Comparison of ENCODE assay signal across 20 cellular contexts in genomic region chr7:120862987-120863386, GRCh38. TPM values are rescaled to one million over a fixed set of nuclear protein-coding genes. Genes with fewer than 3 reads are reported as not detected.
DNase-seq lines count a peak whose midpoint lies in the region; ATAC-seq, FAIRE-seq and TF ChIP-seq lines count a peak whose summit lies in the region.
"Had no signal": no experiment of that assay in that cellular context is flagged by ENCODE, and none has a peak within 500 bp of the region (broad histone marks: within the 10 kb centered on the region; RNA-seq: fewer than 3 reads in every experiment).

No MANE protein-coding gene starts in this region.

- H3K79me1 ChIP-seq in neuronal stem cell (ENCODE audit: low read depth, low read length) = no peaks in the 10 kb centered on the region

- H3K9me3 ChIP-seq in neuronal stem cell (replicated peaks in 1 of 2; ENCODE audit: control insufficient read depth in 2 of 2, insufficient read depth in 1 of 2, low read depth in 1 of 2, low read length in 2 of 2) (no peaks in the 10 kb centered on the region), pancreas (no peaks in the 10 kb centered on the region)
- H3K9me3 ChIP-seq: BLaER1 had no signal

- peak overlapping the region; percentile 50 for H3K9ac ChIP-seq in neuronal stem cell (ENCODE audit: low read depth, low read length, poor library complexity)
- H3K9ac ChIP-seq: BLaER1 had no signal

- H3K14ac ChIP-seq in neuronal stem cell (ENCODE audit: low read length) = no peak overlapping the region

- no peak overlapping the region for H4K91ac ChIP-seq in neuronal stem cell (ENCODE audit: low read depth, low read length, poor library complexity)

- TF ChIP-seq CTCF in epithelial cell of esophagus (IDR thresholded peaks at IDR 0.05; ENCODE audit: insufficient read depth, low read depth, low read length, missing control alignments) = no peak
- TF ChIP-seq CTCF in pancreas (IDR thresholded peaks at IDR 0.05) = no peak

- H2AFZ ChIP-seq in neuronal stem cell (ENCODE audit: low read length) = peak overlapping the region; percentile 63
- H2AFZ ChIP-seq: PC-9 had no signal

- no peak overlapping the region for H3K4ac ChIP-seq in neuronal stem cell (ENCODE audit: low read length)

- H3K23ac ChIP-seq in neuronal stem cell (ENCODE audit: low read depth, low read length, poor library complexity) = no peak overlapping the region

- H4K8ac ChIP-seq in neuronal stem cell (ENCODE audit: low read depth, low read length) = no peak overlapping the region

- no peak overlapping the region for H3K18ac ChIP-seq in neuronal stem cell (ENCODE audit: low read length)

- H2BK5ac ChIP-seq in neuronal stem cell (ENCODE audit: low read length) = no peak overlapping the region

- H3K4me1 ChIP-seq in neuronal stem cell (ENCODE audit: control insufficient read depth in 2 of 2, insufficient read depth in 1 of 2, low read depth in 1 of 2, low read length in 2 of 2) (peaks cover 8 to 18% of the 10 kb centered on the region in 2 donors), pancreas (no peaks in the 10 kb centered on the region)

- H3K4me2 ChIP-seq in neuronal stem cell (ENCODE audit: insufficient read depth, low read length, poor library complexity, severe bottlenecking) = no peak overlapping the region
- H3K4me2 ChIP-seq: BLaER1, PC-9 had no signal

- H3K27ac ChIP-seq in neuronal stem cell (replicated peaks; ENCODE audit: low read length) = no peak overlapping the region
- no peak overlapping the region for H3K27ac ChIP-seq in pancreas
- H3K27ac ChIP-seq: BLaER1, PC-9 had no signal

- H3K36me3 ChIP-seq in neuronal stem cell (replicated peaks in 1 of 2; ENCODE audit: control insufficient read depth in 2 of 2, insufficient read depth in 2 of 2, low read length in 2 of 2) = no peaks in the 10 kb centered on the region
- H3K36me3 ChIP-seq in pancreas = no peaks in the 10 kb centered on the region
- H3K36me3 ChIP-seq: BLaER1 had no signal

- H2AK5ac ChIP-seq in neuronal stem cell (ENCODE audit: low read depth, low read length) = no peak overlapping the region

- intact Hi-C loops in pancreas (cut with DNase I) = loop anchor here in 1 of 3 donors (10.0 kb wide), 1 partner anchor 58 kb away; no protein-coding TSS in a partner anchor

- WGBS in neuronal stem cell (ENCODE audit: extremely low coverage in 2 of 2, insufficient read length in 2 of 2, insufficient replicate concordance in 1 of 2), 2 donors = no CpG with 5 or more reads among the region's 2 CpGs
- 63 to 65% methylated on average over 2 of the region's 2 CpGs for WGBS in pancreas, 2 donors

- FAIRE-seq in pancreas (lab: Jason Lieb, UNC) = no peak
- FAIRE-seq: GM12892, HTR-8/SVneo had no signal

- H3K27me3 ChIP-seq in neuronal stem cell (ENCODE audit: control insufficient read depth in 3 of 3, insufficient read depth in 3 of 3, low read depth in 1 of 3, low read length in 3 of 3) (no peaks in the 10 kb centered on the region), pancreas (no peaks in the 10 kb centered on the region)
- H3K27me3 ChIP-seq: BLaER1 had no signal

- H3K4me3 ChIP-seq in epithelial cell of esophagus (ENCODE audit: low read length) (no peak overlapping the region), neuronal stem cell (ENCODE audit: low read length in 2 of 2) (no peak overlapping the region), pancreas (no peak overlapping the region)
- H3K4me3 ChIP-seq: BLaER1, PC-9 had no signal

- no peak overlapping the region for H2BK120ac ChIP-seq in neuronal stem cell (ENCODE audit: low read depth, low read length)

- ATAC-seq in pancreas = no peak
- ATAC-seq in HG03045 (IDR thresholded peaks at IDR 0.05; ENCODE audit: unreplicated experiment) = no peak
- ATAC-seq: CD8-positive, alpha-beta T cell had no signal

- peak; percentile 16 for DNase-seq in DMS53 (lab: John Stamatoyannopoulos, UW)
- DNase-seq in DMS53 treated with DMSO at 0.1 percent for 48 hours (lab: John Stamatoyannopoulos, UW; ENCODE audit: unreplicated experiment) = no peak
- DNase-seq in LHCN-M2 (ENCODE audit: low read depth) = peak; percentile 15
- peak; percentile 25 for DNase-seq in epithelial cell of esophagus (ENCODE audit: low read depth)
- no peak for DNase-seq in neuronal stem cell (ENCODE audit: low spot score)
- DNase-seq in medulla oblongata (ENCODE audit: extremely low spot score) = no peak
- DNase-seq in pancreas = no peak
- DNase-seq: 8988T; CD8-positive, alpha-beta T cell; HFFc6; Kasumi-1; NCI-H1105 treated with DMSO at 0.1 percent for 48 hours; NCI-H1694 treated with DMSO at 0.1 percent for 48 hours; NCI-H774; PC-9 had no signal

- no peak overlapping the region for H2BK15ac ChIP-seq in neuronal stem cell (ENCODE audit: low read length)

- no peak overlapping the region for H2BK12ac ChIP-seq in neuronal stem cell (ENCODE audit: low read length)

RNA-seq across cellular contexts. Expression of gene TSPAN12, which starts 5.0 kb away (rescaled TPM):
- 6.2 and 6.4 TPM in 2 replicates for total RNA-seq in LHCN-M2 (2014; rRNA removed)
- polyA plus RNA-seq in LHCN-M2 (2012) = 2.5 TPM
- polyA plus RNA-seq in neuronal stem cell (2013, experiment 1 of 2) = 21.3 TPM
- polyA plus RNA-seq in neuronal stem cell (2013, experiment 2 of 2) = 21.0 TPM
- total RNA-seq in pancreas = 10 to 100 TPM in 1 of 6 donors, 1 to 10 TPM in 5; 5.2 to 13.4 (median 8.9) TPM
- polyA plus RNA-seq in pancreas = 10 to 100 TPM in 1 of 2 donors, 1 to 10 TPM in 1; 3.9 to 16.0 TPM
- total RNA-seq: CD8-positive, alpha-beta T cell had no signal
- polyA plus RNA-seq: IgD-negative memory B cell had no signal

Comparison
In these comparisons a context has a peak if more than half of its experiments do, and no peak if none do; other contexts are left out.
1. DNase-seq: peak in DMS53 (single experiment), LHCN-M2 (single experiment) and epithelial cell of esophagus (single experiment); none in DMS53 treated with DMSO at 0.1 percent for 48 hours (single experiment), neuronal stem cell (single experiment), medulla oblongata (single experiment) and pancreas (0 of 6).